ENCODE assay signal across 1 cellular context in the genomic region with DNA sequence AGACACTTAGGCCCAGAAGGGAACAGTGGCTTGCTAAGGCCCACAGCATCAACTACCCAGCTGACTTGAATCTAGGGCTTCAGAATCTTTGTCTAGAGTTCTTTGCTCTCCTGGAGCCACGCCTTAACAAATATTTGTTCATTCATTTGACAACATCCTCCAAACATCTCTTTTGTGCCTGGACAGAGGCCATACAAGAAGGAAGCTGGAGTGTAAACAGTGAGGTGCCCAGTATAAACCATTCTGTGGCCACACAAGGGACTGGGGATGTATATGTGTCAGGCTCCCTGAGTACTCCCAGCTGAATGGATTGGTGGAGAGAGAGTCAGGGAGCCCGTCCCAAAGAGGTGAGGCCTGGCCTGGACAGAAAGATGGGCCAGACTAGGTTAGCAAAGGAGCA.
TF ChIP-seq lines count a peak whose summit lies in the region.

No MANE protein-coding gene starts in this region.

TF ChIP-seq in IMR-90, 13 proteins besides CTCF, POLR2A, EP300 and RAD21:
- TF ChIP-seq NFE2L2 (IDR thresholded peaks at IDR 0.05; ENCODE audit: low read depth, low read length) (no peak), USF2 (IDR thresholded peaks at IDR 0.05; ENCODE audit: low read depth, low read length) (no peak), BHLHE40 (IDR thresholded peaks at IDR 0.05; ENCODE audit: low read depth, low read length) (no peak), RCOR1 (IDR thresholded peaks at IDR 0.05; ENCODE audit: insufficient replicate concordance, low read length) (no peak), MAZ (IDR thresholded peaks at IDR 0.05; ENCODE audit: borderline replicate concordance, low read depth, low read length) (no peak), FOS (IDR thresholded peaks at IDR 0.05; ENCODE audit: low read depth, low read length) (no peak), SMC3 (IDR thresholded peaks at IDR 0.05; ENCODE audit: low read depth, low read length) (no peak), CEBPB (IDR thresholded peaks at IDR 0.05; ENCODE audit: low read depth, low read length) (no peak), CHD1 (IDR thresholded peaks at IDR 0.05; ENCODE audit: low read depth, low read length) (no peak), MAFK (IDR thresholded peaks at IDR 0.05; ENCODE audit: low read depth, low read length) (no peak), RFX5 (IDR thresholded peaks at IDR 0.05; ENCODE audit: low read depth, low read length) (no peak), MXI1 (IDR thresholded peaks at IDR 0.05; ENCODE audit: borderline replicate concordance, low read depth, low read length) (no peak), ELK1 (IDR thresholded peaks at IDR 0.05; ENCODE audit: borderline replicate concordance, low read depth, low read length) (no peak)
TF ChIP-seq in IMR-90: peak in this region for 0.
